ENCODE assay signal across 12 cellular contexts in genomic region chr2:98476192-98476868, GRCh38. TPM values are rescaled to one million over a fixed set of nuclear protein-coding genes. Genes with fewer than 3 reads are reported as not detected.
A peak's percentile ranks its signal among the peaks of the same experiment; 100 is the strongest.
DNase-seq lines count a peak whose midpoint lies in the region; ATAC-seq and TF ChIP-seq lines count a peak whose summit lies in the region.
"Had no signal": no experiment of that assay in that cellular context is flagged by ENCODE, and none has a peak within 500 bp of the region (broad histone marks: within the 10 kb centered on the region; RNA-seq: fewer than 3 reads in every experiment).

No MANE protein-coding gene starts in this region.

- ATAC-seq in CD4-positive, CD25-positive, alpha-beta regulatory T cell (ENCODE audit: low read depth in 2 of 2) = no peak

- peak overlapping the region in 2 of 3 donors; percentile 10 to 86 for H3K27ac Mint-ChIP-seq in CD4-positive, CD25-positive, alpha-beta regulatory T cell
- no peak overlapping the region for H3K27ac Mint-ChIP-seq in HFFc6

- no peak overlapping the region for H3K4me2 ChIP-seq in hepatocyte

- 88% methylated on average over 9 of the region's 9 CpGs for WGBS in hepatocyte (ENCODE audit: low lambda C conversion rate, missing lambda C conversion rate)

- no peak overlapping the region for H3K4me3 ChIP-seq in CD4-positive, CD25-positive, alpha-beta regulatory T cell (ENCODE audit: low read depth, low read length)
- H3K4me3 ChIP-seq in fibroblast of mammary gland (ENCODE audit: control insufficient read depth, low read depth, low read length) (no peak overlapping the region), hepatocyte (no peak overlapping the region)
- H3K4me3 ChIP-seq: upper lobe of left lung had no signal

- H3K27me3 Mint-ChIP-seq in CD4-positive, CD25-positive, alpha-beta regulatory T cell = no peaks in the 10 kb centered on the region
- H3K27me3 Mint-ChIP-seq in HFFc6 (ENCODE audit: insufficient read depth) = no peaks in the 10 kb centered on the region; the same call in 1 of the 2 replicates

- H3K9me2 ChIP-seq in hepatocyte (replicated peaks; ENCODE audit: insufficient read depth) = no peaks in the 10 kb centered on the region

- in situ Hi-C loops in GM13977 (cut with MboI; ENCODE audit: low pct_unique_long_range_greater_than_20kb, low sequenced_read_pairs, unreplicated experiment) = no loop called here

- DNase-seq in CD4-positive, CD25-positive, alpha-beta regulatory T cell = no peak
- DNase-seq in GM13977 (ENCODE audit: low spot score) (peak; percentile 65), NCI-H1105 (lab: John Stamatoyannopoulos, UW) (peak; percentile 35), fibroblast of mammary gland (ENCODE audit: low read depth) (peak; percentile 30), hepatocyte (ENCODE audit: low spot score) (no peak), OCI-M2 (lab: John Stamatoyannopoulos, UW; ENCODE audit: unreplicated experiment) (no peak), NCI-H1694 (lab: John Stamatoyannopoulos, UW) (no peak), HFFc6 (no peak)
- DNase-seq: activated CD4-positive, alpha-beta T cell treated with anti-CD3 and anti-CD28 coated beads, Interleukin-2, amount 50 U/mL, for 1 hour; GF-D8; NCI-H446 treated with DMSO at 0.1 percent for 48 hours; upper lobe of left lung had no signal

- H3K4me3 Mint-ChIP-seq in CD4-positive, CD25-positive, alpha-beta regulatory T cell = peak overlapping the region in 2 of 4 donors; percentile 21 to 76
- no peak overlapping the region for H3K4me3 Mint-ChIP-seq in HFFc6

- H3K36me3 Mint-ChIP-seq in CD4-positive, CD25-positive, alpha-beta regulatory T cell = peaks cover 4% of the 10 kb centered on the region
- no peaks in the 10 kb centered on the region for H3K36me3 Mint-ChIP-seq in HFFc6 (ENCODE audit: low read depth)

- H3K27me3 ChIP-seq in CD4-positive, CD25-positive, alpha-beta regulatory T cell (ENCODE audit: control insufficient read depth, insufficient read depth, low read length) = no peaks in the 10 kb centered on the region
- no peaks in the 10 kb centered on the region for H3K27me3 ChIP-seq in hepatocyte
- H3K27me3 ChIP-seq: upper lobe of left lung had no signal

- peaks cover 99% of the 10 kb centered on the region for H3K4me1 ChIP-seq in CD4-positive, CD25-positive, alpha-beta regulatory T cell (ENCODE audit: control insufficient read depth, insufficient read depth, low read length, poor library complexity, severe bottlenecking)
- peaks cover 6% of the 10 kb centered on the region for H3K4me1 ChIP-seq in hepatocyte (ENCODE audit: insufficient read depth)

- H3K79me2 ChIP-seq in hepatocyte = peaks cover 36% of the 10 kb centered on the region

- peaks cover 29% of the 10 kb centered on the region for H4K20me1 ChIP-seq in hepatocyte (ENCODE audit: insufficient read depth, poor library complexity, severe bottlenecking)

- H3K4me1 Mint-ChIP-seq in CD4-positive, CD25-positive, alpha-beta regulatory T cell = peaks cover 15 to 99% (median 74%) of the 10 kb centered on the region in 4 donors
- peaks cover 23% of the 10 kb centered on the region for H3K4me1 Mint-ChIP-seq in HFFc6 (ENCODE audit: low read depth)

- H3K36me3 ChIP-seq in CD4-positive, CD25-positive, alpha-beta regulatory T cell (ENCODE audit: control insufficient read depth, insufficient read depth, low read length) = no peaks in the 10 kb centered on the region
- H3K36me3 ChIP-seq in hepatocyte (replicated peaks; ENCODE audit: insufficient read depth, low read depth) = no peaks in the 10 kb centered on the region
- H3K36me3 ChIP-seq: upper lobe of left lung had no signal

- H2AFZ ChIP-seq in hepatocyte = no peak overlapping the region

- TF ChIP-seq CTCF in GM13977 (IDR thresholded peaks at IDR 0.05; ENCODE audit: extremely low read depth, insufficient read depth, missing control alignments) (no peak), fibroblast of mammary gland (conservative IDR thresholded peaks at IDR 0.05; ENCODE audit: control insufficient read depth, insufficient read depth, low read depth, low read length) (no peak), hepatocyte (IDR thresholded peaks at IDR 0.05; ENCODE audit: poor library complexity) (no peak), HFFc6 (IDR thresholded peaks at IDR 0.05) (no peak)

- no peak overlapping the region for H3K27ac ChIP-seq in CD4-positive, CD25-positive, alpha-beta regulatory T cell (ENCODE audit: insufficient read depth, low read length, poor library complexity, severe bottlenecking)
- H3K27ac ChIP-seq in hepatocyte = no peak overlapping the region
- H3K27ac ChIP-seq: upper lobe of left lung had no signal

- no peaks in the 10 kb centered on the region for H3K9me3 ChIP-seq in CD4-positive, CD25-positive, alpha-beta regulatory T cell (ENCODE audit: control insufficient read depth in 2 of 2, low read length in 2 of 2)
- no peaks in the 10 kb centered on the region for H3K9me3 ChIP-seq in hepatocyte (ENCODE audit: low read depth)
- H3K9me3 ChIP-seq: upper lobe of left lung had no signal

- H3K9me3 Mint-ChIP-seq in CD4-positive, CD25-positive, alpha-beta regulatory T cell = no peaks in the 10 kb centered on the region
- no peaks in the 10 kb centered on the region for H3K9me3 Mint-ChIP-seq in HFFc6

RNA-seq across cellular contexts. Expression of gene INPP4A, which starts 31.7 kb away (rescaled TPM):
- total RNA-seq in CD4-positive, CD25-positive, alpha-beta regulatory T cell = 106 TPM
- polyA plus RNA-seq in CD4-positive, CD25-positive, alpha-beta regulatory T cell = 10 to 100 TPM; 27.9 to 36.3 (median 30.7) TPM
- 9.2 and 13.1 TPM in 2 replicates for total RNA-seq in hepatocyte
- polyA plus RNA-seq in hepatocyte = 6.2 and 7.9 TPM in 2 replicates
- 10 to 100 TPM; 15.8 to 19.4 (median 18.2) TPM for total RNA-seq in HFFc6 (2021; fragmentation: NEBNext Ultra II Directional; extraction: Animal tissue kit (Norgen Biotek cat#: 25700))

Comparison
In these comparisons a context has a peak if more than half of its experiments do, and no peak if none do; other contexts are left out.
1. DNase-seq: peak in GM13977 (single experiment), NCI-H1105 (single experiment) and fibroblast of mammary gland (single experiment); none in CD4-positive, CD25-positive, alpha-beta regulatory T cell (0 of 3), hepatocyte (single experiment), OCI-M2 (single experiment), NCI-H1694 (single experiment) and HFFc6 (single experiment).